Comparison of ENCODE assay signal across 24 cellular contexts in the genomic region with DNA sequence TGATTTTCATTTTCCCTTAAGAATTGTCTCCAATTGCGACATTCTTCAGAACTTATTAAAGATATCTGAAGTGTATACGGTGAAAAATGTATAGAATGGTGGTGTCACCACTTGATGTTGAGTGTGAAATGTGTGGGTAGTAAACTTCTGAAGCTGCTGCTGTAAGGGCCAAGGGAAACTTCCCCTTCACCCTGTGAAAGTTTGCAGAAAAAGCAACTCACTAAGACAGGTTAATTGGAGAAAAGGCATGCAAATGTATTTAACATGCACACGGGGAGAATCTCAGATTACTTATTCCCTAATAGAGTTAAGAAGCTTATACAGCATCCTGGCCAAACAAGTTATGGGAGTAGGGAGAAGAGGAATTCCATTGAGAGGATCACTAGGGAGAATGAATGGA.
"Had no signal": no experiment of that assay in that cellular context is flagged by ENCODE, and none has a peak within 500 bp of the region (broad histone marks: within the 10 kb centered on the region; RNA-seq: fewer than 3 reads in every experiment).

No MANE protein-coding gene starts in this region.

- H3K4me1 Mint-ChIP-seq: T-cell had no signal

- H3K4me3 ChIP-seq: SJSA1, SK-N-MC had no signal

- FAIRE-seq: HTR-8/SVneo, RCC 7860 had no signal

- H3K4me1 ChIP-seq: SJSA1 had no signal

- H3K27ac ChIP-seq: HL-60, SJSA1, SK-N-MC had no signal

- H3K4me3 Mint-ChIP-seq: T-cell had no signal

- ATAC-seq: T-cell had no signal

- H3K9me3 ChIP-seq: SJSA1 had no signal

- H3K27ac Mint-ChIP-seq: T-cell had no signal

- H3K27me3 ChIP-seq: SJSA1 had no signal

- H3K36me3 Mint-ChIP-seq: T-cell had no signal

- DNase-seq: KBM-7, MV-4-11, NCI-H1048, NCI-H1105, NCI-H1417, NCI-H1436 treated with DMSO at 0.1 percent for 48 hours, NCI-H1694, NCI-H187 treated with DMSO at 0.1 percent for 48 hours, NCI-H2029 treated with DMSO at 0.1 percent for 48 hours, NCI-H2171 treated with DMSO at 0.1 percent for 48 hours, NCI-H345, NCI-H446 treated with DMSO at 0.1 percent for 48 hours, NCI-H510A treated with DMSO at 0.1 percent for 48 hours, NCI-H526, Right ventricle myocardium superior, RPMI8226, SIG-M5, SW 1271, T-cell had no signal
